ENCODE assay signal across 8 cellular contexts in genomic region chr7:64877714-64878610, GRCh38. TPM values are rescaled to one million over a fixed set of nuclear protein-coding genes. Genes with fewer than 3 reads are reported as not detected.
DNase-seq lines count a peak whose midpoint lies in the region; ATAC-seq and TF ChIP-seq lines count a peak whose summit lies in the region.

No MANE protein-coding gene starts in this region.

- DNase-seq in AG04450 (ENCODE audit: low read depth, low spot score) (no peak), choroid plexus epithelial cell (ENCODE audit: low read depth) (no peak), LoVo (ENCODE audit: low spot score) (no peak), OCI-M2 (lab: John Stamatoyannopoulos, UW; ENCODE audit: unreplicated experiment) (no peak)
- DNase-seq in effector CD8-positive, alpha-beta T cell (lab: John Stamatoyannopoulos, UW) = no peak

- ATAC-seq in HG03280 (IDR thresholded peaks at IDR 0.05; ENCODE audit: unreplicated experiment) (peak; percentile 18), GM18861 (IDR thresholded peaks at IDR 0.05; ENCODE audit: unreplicated experiment) (no peak)

- CTCF ChIA-PET in AG04450 (lab: Charles Lee) = no interaction called here

- TF ChIP-seq CTCF in AG04450 (IDR thresholded peaks at IDR 0.05; ENCODE audit: low read depth, low read length) (no peak), choroid plexus epithelial cell (conservative IDR thresholded peaks at IDR 0.05; ENCODE audit: low read depth, low read length) (no peak)

- H3K27ac ChIP-seq in AG04450 (ENCODE audit: low read depth, low read length) (no peak overlapping the region), muscle layer of duodenum (ENCODE audit: low read length) (no peak overlapping the region)

- peak overlapping the region; percentile 43 for H3K4me3 ChIP-seq in AG04450 (ENCODE audit: low read depth, low read length)
- H3K4me3 ChIP-seq in choroid plexus epithelial cell (ENCODE audit: low read depth, low read length) = peak overlapping the region; percentile 33
- H3K4me3 ChIP-seq in muscle layer of duodenum (ENCODE audit: low read depth in 1 of 2, low read length in 2 of 2) = peak overlapping the region; percentile 41 to 68

- POLR2A ChIA-PET in AG04450 (lab: Yijun Ruan, JAX) = no interaction called here

- H3K27me3 ChIP-seq in AG04450 (ENCODE audit: control insufficient read depth, insufficient read depth, low read length) (no peaks in the 10 kb centered on the region), muscle layer of duodenum (ENCODE audit: low read depth, low read length) (no peaks in the 10 kb centered on the region)

- peaks cover 82% of the 10 kb centered on the region for H3K9me3 ChIP-seq in AG04450 (ENCODE audit: control insufficient read depth, insufficient read depth, low read length)
- peaks cover 0 to 4% of the 10 kb centered on the region in 2 donors for H3K9me3 ChIP-seq in muscle layer of duodenum (ENCODE audit: control insufficient read depth in 1 of 2, low read length in 2 of 2)

- no peaks in the 10 kb centered on the region for H3K36me3 ChIP-seq in muscle layer of duodenum (ENCODE audit: control insufficient read depth in 1 of 2, insufficient read depth in 2 of 2, low read length in 2 of 2)

- H3K4me1 ChIP-seq in muscle layer of duodenum (ENCODE audit: control insufficient read depth in 1 of 2, insufficient read depth in 2 of 2, low read length in 2 of 2) = no peaks in the 10 kb centered on the region

RNA-seq across cellular contexts. Expression of gene ZNF273, which starts 25.1 kb away (rescaled TPM):
- polyA plus RNA-seq in AG04450 (2011; rRNA removed) = 2.2 and 2.9 TPM in 2 replicates
- 1.0 and 2.1 TPM in 2 replicates for polyA minus RNA-seq in AG04450 (2011; rRNA and poly(A)+ RNA removed)
